In genomic region chrX:30831082-30831481, GRCh38 we compare ENCODE assay signal across 10 cellular contexts.
DNase-seq lines count a peak whose midpoint lies in the region; ATAC-seq lines count a peak whose summit lies in the region.
"Had no signal": no experiment of that assay in that cellular context is flagged by ENCODE, and none has a peak within 500 bp of the region (broad histone marks: within the 10 kb centered on the region; RNA-seq: fewer than 3 reads in every experiment).

No MANE protein-coding gene starts in this region.

- peak; percentile 19 for DNase-seq in stimulated activated CD4-positive, alpha-beta T cell treated with anti-CD3 and anti-CD28 coated beads, Interleukin-4, amount 100 ng/mL, for 4 hours
- no peak for DNase-seq in effector CD8-positive, alpha-beta T cell (lab: John Stamatoyannopoulos, UW)
- DNase-seq in NCI-H187 (lab: John Stamatoyannopoulos, UW) (no peak), hippocampal formation (lab: John Stamatoyannopoulos, UW) (no peak), NCI-H1092 (lab: John Stamatoyannopoulos, UW) (no peak)
- DNase-seq: activated gamma-delta T cell, NCI-H1048 had no signal

- peak overlapping the region; percentile 77 for H3K27ac Mint-ChIP-seq in activated naive CD4-positive, alpha-beta T cell treated with anti-CD3 and anti-CD28 coated beads, Interleukin-2, amount 50 U/mL, for 24 hours

- H3K27me3 Mint-ChIP-seq in activated naive CD4-positive, alpha-beta T cell treated with anti-CD3 and anti-CD28 coated beads, Interleukin-2, amount 50 U/mL, for 24 hours: no peaks in the 10 kb centered on the region

- H3K36me3 Mint-ChIP-seq in activated naive CD4-positive, alpha-beta T cell treated with anti-CD3 and anti-CD28 coated beads, Interleukin-2, amount 50 U/mL, for 24 hours: peaks cover 1% of the 10 kb centered on the region

- H3K4me1 Mint-ChIP-seq in activated naive CD4-positive, alpha-beta T cell treated with anti-CD3 and anti-CD28 coated beads, Interleukin-2, amount 50 U/mL, for 24 hours: peaks cover 44% of the 10 kb centered on the region

- H3K4me3 Mint-ChIP-seq in activated naive CD4-positive, alpha-beta T cell treated with anti-CD3 and anti-CD28 coated beads, Interleukin-2, amount 50 U/mL, for 24 hours: peak overlapping the region; percentile 78

- H3K9me3 Mint-ChIP-seq in activated naive CD4-positive, alpha-beta T cell treated with anti-CD3 and anti-CD28 coated beads, Interleukin-2, amount 50 U/mL, for 24 hours: no peaks in the 10 kb centered on the region

- peak; percentile 89 for ATAC-seq in GM21360 (IDR thresholded peaks at IDR 0.05; ENCODE audit: unreplicated experiment)
- peak; percentile 59 for ATAC-seq in HG03442 (IDR thresholded peaks at IDR 0.05; ENCODE audit: unreplicated experiment)

Comparison
In these comparisons a context has a peak if more than half of its experiments do, and no peak if none do; other contexts are left out.
1. DNase-seq: peak in stimulated activated CD4-positive, alpha-beta T cell treated with anti-CD3 and anti-CD28 coated beads, Interleukin-4, amount 100 ng/mL, for 4 hours (2 of 2); none in effector CD8-positive, alpha-beta T cell (single experiment), NCI-H187 (0 of 2), hippocampal formation (0 of 2) and NCI-H1092 (single experiment).